In the genomic region with DNA sequence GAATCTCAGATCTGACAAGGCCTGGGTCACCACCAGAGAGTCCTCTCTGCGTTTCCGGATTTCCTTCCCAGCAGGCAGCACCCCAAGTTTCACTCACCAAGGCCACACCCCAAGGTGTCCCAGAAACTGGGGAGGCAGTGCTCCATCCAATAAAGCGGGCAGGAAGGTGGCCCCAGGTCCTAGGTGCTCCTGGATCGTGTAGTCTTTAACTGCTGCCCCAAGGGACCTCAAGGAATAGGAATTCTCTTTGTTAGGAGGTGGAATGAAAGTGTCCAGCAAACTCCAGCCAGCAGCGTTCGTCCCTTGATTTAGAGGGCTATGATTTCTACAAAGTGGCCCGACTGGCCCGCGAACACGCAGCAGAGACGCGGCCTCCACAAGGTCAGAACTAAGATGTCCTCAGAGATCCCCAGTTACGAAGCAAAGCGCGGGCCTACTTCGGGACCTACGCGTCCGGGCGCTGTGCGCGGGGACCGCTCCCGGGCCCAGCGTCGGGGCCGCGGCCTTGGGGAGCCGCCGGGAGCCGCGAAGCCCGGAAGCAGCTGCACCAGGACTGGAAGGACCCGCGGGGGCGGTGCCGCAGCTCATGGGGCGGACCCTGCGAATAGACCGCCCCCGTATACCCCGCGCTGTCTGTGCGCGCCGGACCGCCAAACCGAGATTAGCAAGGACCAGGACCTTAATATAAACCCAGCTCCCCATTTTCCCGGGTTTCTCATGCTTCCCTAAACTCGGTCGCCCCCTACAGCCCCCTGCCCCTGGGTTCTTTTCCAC, we compare ENCODE assay signal across 1 cellular context.
TF ChIP-seq lines count a peak whose summit lies in the region.

A gene with protein sequence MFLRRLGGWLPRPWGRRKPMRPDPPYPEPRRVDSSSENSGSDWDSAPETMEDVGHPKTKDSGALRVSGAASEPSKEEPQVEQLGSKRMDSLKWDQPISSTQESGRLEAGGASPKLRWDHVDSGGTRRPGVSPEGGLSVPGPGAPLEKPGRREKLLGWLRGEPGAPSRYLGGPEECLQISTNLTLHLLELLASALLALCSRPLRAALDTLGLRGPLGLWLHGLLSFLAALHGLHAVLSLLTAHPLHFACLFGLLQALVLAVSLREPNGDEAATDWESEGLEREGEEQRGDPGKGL (minus strand): TSS at position 555 of the 774 bp plus-strand sequence. CDS start 831 bp downstream, outside the sequence.

TF ChIP-seq in K562, 482 proteins besides CTCF, POLR2A, EP300 and RAD21 (continues in another document):
- peak; percentile 96; the same call in 1 of the 2 replicates for TF ChIP-seq DNMT1 (IDR thresholded peaks at IDR 0.05)
- TF ChIP-seq SIN3B (IDR thresholded peaks at IDR 0.05; ENCODE audit: low read depth), result no peak
- TF ChIP-seq SIRT6 (IDR thresholded peaks at IDR 0.05; ENCODE audit: low read depth, low read length), result no peak
- peak; percentile 96 for TF ChIP-seq HMG20B (CRISPR knock-in tag; IDR thresholded peaks at IDR 0.05)
- TF ChIP-seq NRF1 (conservative IDR thresholded peaks at IDR 0.05 in 1 of 2, IDR thresholded peaks at IDR 0.05 in 1 of 2), result peak; percentile 84 to 86
- TF ChIP-seq CEBPB (tag; IDR thresholded peaks at IDR 0.05), result no peak
- TF ChIP-seq, protein P1, sequence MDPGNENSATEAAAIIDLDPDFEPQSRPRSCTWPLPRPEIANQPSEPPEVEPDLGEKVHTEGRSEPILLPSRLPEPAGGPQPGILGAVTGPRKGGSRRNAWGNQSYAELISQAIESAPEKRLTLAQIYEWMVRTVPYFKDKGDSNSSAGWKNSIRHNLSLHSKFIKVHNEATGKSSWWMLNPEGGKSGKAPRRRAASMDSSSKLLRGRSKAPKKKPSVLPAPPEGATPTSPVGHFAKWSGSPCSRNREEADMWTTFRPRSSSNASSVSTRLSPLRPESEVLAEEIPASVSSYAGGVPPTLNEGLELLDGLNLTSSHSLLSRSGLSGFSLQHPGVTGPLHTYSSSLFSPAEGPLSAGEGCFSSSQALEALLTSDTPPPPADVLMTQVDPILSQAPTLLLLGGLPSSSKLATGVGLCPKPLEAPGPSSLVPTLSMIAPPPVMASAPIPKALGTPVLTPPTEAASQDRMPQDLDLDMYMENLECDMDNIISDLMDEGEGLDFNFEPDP (CRISPR knock-in tag; IDR thresholded peaks at IDR 0.05), result peak; percentile 81; the same call in 1 of the 2 replicates
- TF ChIP-seq KDM5B (IDR thresholded peaks at IDR 0.05; ENCODE audit: insufficient replicate concordance, low read depth, low read length), result peak; percentile 99
- peak; percentile 69; the same call in 1 of the 2 replicates for TF ChIP-seq ZNF780A (CRISPR knock-in tag; IDR thresholded peaks at IDR 0.05)
- peak in 2 of 3 experiments; percentile 80 to 85 for TF ChIP-seq YY1 (IDR thresholded peaks at IDR 0.05; ENCODE audit: borderline replicate concordance in 1 of 3, control insufficient read depth in 1 of 3, extremely low read depth in 1 of 3, insufficient read depth in 3 of 3, insufficient read length in 1 of 3, insufficient replicate concordance in 2 of 3, low read depth in 1 of 3, low read length in 2 of 3)
- 0 out of 2 replicates have a peak, but pooled peaks have one; percentile 40 for TF ChIP-seq KLF10 (CRISPR knock-in tag; IDR thresholded peaks at IDR 0.05)
- TF ChIP-seq ZNF785 (CRISPR knock-in tag; IDR thresholded peaks at IDR 0.05), result peak; percentile 74; the same call in 1 of the 2 replicates
- TF ChIP-seq ZKSCAN1 (IDR thresholded peaks at IDR 0.05; ENCODE audit: low read depth, low read length), result peak; percentile 63; the same call in 1 of the 2 replicates
- peak; percentile 79; the same call in 1 of the 2 replicates for TF ChIP-seq ESRRB (CRISPR knock-in tag; IDR thresholded peaks at IDR 0.05; ENCODE audit: borderline replicate concordance)
- TF ChIP-seq HDAC1 (IDR thresholded peaks at IDR 0.05), result peak in 1 of 2 experiments; percentile 74; a peak in 2 of 4 replicates
- TF ChIP-seq, protein P2, sequence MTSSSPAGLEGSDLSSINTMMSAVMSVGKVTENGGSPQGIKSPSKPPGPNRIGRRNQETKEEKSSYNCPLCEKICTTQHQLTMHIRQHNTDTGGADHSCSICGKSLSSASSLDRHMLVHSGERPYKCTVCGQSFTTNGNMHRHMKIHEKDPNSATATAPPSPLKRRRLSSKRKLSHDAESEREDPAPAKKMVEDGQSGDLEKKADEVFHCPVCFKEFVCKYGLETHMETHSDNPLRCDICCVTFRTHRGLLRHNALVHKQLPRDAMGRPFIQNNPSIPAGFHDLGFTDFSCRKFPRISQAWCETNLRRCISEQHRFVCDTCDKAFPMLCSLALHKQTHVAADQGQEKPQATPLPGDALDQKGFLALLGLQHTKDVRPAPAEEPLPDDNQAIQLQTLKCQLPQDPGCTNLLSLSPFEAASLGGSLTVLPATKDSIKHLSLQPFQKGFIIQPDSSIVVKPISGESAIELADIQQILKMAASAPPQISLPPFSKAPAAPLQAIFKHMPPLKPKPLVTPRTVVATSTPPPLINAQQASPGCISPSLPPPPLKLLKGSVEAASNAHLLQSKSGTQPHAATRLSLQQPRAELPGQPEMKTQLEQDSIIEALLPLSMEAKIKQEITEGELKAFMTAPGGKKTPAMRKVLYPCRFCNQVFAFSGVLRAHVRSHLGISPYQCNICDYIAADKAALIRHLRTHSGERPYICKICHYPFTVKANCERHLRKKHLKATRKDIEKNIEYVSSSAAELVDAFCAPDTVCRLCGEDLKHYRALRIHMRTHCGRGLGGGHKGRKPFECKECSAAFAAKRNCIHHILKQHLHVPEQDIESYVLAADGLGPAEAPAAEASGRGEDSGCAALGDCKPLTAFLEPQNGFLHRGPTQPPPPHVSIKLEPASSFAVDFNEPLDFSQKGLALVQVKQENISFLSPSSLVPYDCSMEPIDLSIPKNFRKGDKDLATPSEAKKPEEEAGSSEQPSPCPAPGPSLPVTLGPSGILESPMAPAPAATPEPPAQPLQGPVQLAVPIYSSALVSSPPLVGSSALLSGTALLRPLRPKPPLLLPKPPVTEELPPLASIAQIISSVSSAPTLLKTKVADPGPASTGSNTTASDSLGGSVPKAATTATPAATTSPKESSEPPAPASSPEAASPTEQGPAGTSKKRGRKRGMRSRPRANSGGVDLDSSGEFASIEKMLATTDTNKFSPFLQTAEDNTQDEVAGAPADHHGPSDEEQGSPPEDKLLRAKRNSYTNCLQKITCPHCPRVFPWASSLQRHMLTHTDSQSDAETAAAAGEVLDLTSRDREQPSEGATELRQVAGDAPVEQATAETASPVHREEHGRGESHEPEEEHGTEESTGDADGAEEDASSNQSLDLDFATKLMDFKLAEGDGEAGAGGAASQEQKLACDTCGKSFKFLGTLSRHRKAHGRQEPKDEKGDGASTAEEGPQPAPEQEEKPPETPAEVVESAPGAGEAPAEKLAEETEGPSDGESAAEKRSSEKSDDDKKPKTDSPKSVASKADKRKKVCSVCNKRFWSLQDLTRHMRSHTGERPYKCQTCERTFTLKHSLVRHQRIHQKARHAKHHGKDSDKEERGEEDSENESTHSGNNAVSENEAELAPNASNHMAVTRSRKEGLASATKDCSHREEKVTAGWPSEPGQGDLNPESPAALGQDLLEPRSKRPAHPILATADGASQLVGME (CRISPR knock-in tag; IDR thresholded peaks at IDR 0.05), result 0 out of 2 replicates have a peak, but pooled peaks have one; percentile 29
- TF ChIP-seq SMC3 (conservative IDR thresholded peaks at IDR 0.05; ENCODE audit: insufficient read depth, low read depth, low read length), result no peak
- TF ChIP-seq, protein P3, sequence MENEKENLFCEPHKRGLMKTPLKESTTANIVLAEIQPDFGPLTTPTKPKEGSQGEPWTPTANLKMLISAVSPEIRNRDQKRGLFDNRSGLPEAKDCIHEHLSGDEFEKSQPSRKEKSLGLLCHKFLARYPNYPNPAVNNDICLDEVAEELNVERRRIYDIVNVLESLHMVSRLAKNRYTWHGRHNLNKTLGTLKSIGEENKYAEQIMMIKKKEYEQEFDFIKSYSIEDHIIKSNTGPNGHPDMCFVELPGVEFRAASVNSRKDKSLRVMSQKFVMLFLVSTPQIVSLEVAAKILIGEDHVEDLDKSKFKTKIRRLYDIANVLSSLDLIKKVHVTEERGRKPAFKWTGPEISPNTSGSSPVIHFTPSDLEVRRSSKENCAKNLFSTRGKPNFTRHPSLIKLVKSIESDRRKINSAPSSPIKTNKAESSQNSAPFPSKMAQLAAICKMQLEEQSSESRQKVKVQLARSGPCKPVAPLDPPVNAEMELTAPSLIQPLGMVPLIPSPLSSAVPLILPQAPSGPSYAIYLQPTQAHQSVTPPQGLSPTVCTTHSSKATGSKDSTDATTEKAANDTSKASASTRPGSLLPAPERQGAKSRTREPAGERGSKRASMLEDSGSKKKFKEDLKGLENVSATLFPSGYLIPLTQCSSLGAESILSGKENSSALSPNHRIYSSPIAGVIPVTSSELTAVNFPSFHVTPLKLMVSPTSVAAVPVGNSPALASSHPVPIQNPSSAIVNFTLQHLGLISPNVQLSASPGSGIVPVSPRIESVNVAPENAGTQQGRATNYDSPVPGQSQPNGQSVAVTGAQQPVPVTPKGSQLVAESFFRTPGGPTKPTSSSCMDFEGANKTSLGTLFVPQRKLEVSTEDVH (IDR thresholded peaks at IDR 0.05; ENCODE audit: low read depth, partially characterized antibody), result peak; percentile 71
- TF ChIP-seq EGR1 (conservative IDR thresholded peaks at IDR 0.05), result no peak
- TF ChIP-seq ZNF140 (CRISPR knock-in tag; IDR thresholded peaks at IDR 0.05), result 0 out of 2 replicates have a peak, but pooled peaks have one; percentile 48
- TF ChIP-seq, protein P4, sequence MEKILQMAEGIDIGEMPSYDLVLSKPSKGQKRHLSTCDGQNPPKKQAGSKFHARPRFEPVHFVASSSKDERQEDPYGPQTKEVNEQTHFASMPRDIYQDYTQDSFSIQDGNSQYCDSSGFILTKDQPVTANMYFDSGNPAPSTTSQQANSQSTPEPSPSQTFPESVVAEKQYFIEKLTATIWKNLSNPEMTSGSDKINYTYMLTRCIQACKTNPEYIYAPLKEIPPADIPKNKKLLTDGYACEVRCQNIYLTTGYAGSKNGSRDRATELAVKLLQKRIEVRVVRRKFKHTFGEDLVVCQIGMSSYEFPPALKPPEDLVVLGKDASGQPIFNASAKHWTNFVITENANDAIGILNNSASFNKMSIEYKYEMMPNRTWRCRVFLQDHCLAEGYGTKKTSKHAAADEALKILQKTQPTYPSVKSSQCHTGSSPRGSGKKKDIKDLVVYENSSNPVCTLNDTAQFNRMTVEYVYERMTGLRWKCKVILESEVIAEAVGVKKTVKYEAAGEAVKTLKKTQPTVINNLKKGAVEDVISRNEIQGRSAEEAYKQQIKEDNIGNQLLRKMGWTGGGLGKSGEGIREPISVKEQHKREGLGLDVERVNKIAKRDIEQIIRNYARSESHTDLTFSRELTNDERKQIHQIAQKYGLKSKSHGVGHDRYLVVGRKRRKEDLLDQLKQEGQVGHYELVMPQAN (IDR thresholded peaks at IDR 0.05; ENCODE audit: borderline replicate concordance), result peak; percentile 37
- 0 out of 2 replicates have a peak, but pooled peaks have one; percentile 70 for TF ChIP-seq ZBED1 (IDR thresholded peaks at IDR 0.05)
- no peak for TF ChIP-seq IRF2 (CRISPR knock-in tag; IDR thresholded peaks at IDR 0.05)
- TF ChIP-seq NCOA4 (IDR thresholded peaks at IDR 0.05; ENCODE audit: partially characterized antibody), result no peak
- TF ChIP-seq TARDBP (IDR thresholded peaks at IDR 0.05), result peak; percentile 56
- TF ChIP-seq ZBTB17 (CRISPR knock-in tag; IDR thresholded peaks at IDR 0.05), result peak; percentile 91
- no peak for TF ChIP-seq EP400 (IDR thresholded peaks at IDR 0.05)
- TF ChIP-seq, protein P5, sequence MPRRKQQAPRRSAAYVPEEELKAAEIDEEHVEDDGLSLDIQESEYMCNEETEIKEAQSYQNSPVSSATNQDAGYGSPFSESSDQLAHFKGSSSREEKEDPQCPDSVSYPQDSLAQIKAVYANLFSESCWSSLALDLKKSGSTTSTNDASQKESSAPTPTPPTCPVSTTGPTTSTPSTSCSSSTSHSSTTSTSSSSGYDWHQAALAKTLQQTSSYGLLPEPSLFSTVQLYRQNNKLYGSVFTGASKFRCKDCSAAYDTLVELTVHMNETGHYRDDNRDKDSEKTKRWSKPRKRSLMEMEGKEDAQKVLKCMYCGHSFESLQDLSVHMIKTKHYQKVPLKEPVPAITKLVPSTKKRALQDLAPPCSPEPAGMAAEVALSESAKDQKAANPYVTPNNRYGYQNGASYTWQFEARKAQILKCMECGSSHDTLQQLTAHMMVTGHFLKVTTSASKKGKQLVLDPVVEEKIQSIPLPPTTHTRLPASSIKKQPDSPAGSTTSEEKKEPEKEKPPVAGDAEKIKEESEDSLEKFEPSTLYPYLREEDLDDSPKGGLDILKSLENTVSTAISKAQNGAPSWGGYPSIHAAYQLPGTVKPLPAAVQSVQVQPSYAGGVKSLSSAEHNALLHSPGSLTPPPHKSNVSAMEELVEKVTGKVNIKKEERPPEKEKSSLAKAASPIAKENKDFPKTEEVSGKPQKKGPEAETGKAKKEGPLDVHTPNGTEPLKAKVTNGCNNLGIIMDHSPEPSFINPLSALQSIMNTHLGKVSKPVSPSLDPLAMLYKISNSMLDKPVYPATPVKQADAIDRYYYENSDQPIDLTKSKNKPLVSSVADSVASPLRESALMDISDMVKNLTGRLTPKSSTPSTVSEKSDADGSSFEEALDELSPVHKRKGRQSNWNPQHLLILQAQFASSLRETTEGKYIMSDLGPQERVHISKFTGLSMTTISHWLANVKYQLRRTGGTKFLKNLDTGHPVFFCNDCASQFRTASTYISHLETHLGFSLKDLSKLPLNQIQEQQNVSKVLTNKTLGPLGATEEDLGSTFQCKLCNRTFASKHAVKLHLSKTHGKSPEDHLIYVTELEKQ (CRISPR knock-in tag; IDR thresholded peaks at IDR 0.05), result peak; percentile 34; the same call in 1 of the 2 replicates
- TF ChIP-seq PYGO2 (tag; IDR thresholded peaks at IDR 0.05), result no peak
- TF ChIP-seq, protein P6, sequence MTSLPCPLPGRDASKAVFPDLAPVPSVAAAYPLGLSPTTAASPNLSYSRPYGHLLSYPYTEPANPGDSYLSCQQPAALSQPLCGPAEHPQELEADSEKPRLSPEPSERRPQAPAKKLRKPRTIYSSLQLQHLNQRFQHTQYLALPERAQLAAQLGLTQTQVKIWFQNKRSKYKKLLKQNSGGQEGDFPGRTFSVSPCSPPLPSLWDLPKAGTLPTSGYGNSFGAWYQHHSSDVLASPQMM (CRISPR knock-in tag; IDR thresholded peaks at IDR 0.05), result 0 out of 2 replicates have a peak, but pooled peaks have one; percentile 13
- peak; percentile 66 to 98; a peak in 3 of 4 replicates for TF ChIP-seq SIN3A (IDR thresholded peaks at IDR 0.05; ENCODE audit: borderline replicate concordance in 2 of 2, control insufficient read depth in 1 of 2, low read depth in 2 of 2, low read length in 2 of 2)
- TF ChIP-seq, protein P7, sequence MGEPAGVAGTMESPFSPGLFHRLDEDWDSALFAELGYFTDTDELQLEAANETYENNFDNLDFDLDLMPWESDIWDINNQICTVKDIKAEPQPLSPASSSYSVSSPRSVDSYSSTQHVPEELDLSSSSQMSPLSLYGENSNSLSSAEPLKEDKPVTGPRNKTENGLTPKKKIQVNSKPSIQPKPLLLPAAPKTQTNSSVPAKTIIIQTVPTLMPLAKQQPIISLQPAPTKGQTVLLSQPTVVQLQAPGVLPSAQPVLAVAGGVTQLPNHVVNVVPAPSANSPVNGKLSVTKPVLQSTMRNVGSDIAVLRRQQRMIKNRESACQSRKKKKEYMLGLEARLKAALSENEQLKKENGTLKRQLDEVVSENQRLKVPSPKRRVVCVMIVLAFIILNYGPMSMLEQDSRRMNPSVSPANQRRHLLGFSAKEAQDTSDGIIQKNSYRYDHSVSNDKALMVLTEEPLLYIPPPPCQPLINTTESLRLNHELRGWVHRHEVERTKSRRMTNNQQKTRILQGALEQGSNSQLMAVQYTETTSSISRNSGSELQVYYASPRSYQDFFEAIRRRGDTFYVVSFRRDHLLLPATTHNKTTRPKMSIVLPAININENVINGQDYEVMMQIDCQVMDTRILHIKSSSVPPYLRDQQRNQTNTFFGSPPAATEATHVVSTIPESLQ (CRISPR knock-in tag; IDR thresholded peaks at IDR 0.05), result peak; percentile 42; the same call in 1 of the 2 replicates
- peak; percentile 83 for TF ChIP-seq SMAD4 (CRISPR knock-in tag; conservative IDR thresholded peaks at IDR 0.05)
- TF ChIP-seq ETV5 (CRISPR knock-in tag; IDR thresholded peaks at IDR 0.05; ENCODE audit: low read depth), result peak; percentile 97
